ENCODE assay signal across 8 cellular contexts in the genomic region with DNA sequence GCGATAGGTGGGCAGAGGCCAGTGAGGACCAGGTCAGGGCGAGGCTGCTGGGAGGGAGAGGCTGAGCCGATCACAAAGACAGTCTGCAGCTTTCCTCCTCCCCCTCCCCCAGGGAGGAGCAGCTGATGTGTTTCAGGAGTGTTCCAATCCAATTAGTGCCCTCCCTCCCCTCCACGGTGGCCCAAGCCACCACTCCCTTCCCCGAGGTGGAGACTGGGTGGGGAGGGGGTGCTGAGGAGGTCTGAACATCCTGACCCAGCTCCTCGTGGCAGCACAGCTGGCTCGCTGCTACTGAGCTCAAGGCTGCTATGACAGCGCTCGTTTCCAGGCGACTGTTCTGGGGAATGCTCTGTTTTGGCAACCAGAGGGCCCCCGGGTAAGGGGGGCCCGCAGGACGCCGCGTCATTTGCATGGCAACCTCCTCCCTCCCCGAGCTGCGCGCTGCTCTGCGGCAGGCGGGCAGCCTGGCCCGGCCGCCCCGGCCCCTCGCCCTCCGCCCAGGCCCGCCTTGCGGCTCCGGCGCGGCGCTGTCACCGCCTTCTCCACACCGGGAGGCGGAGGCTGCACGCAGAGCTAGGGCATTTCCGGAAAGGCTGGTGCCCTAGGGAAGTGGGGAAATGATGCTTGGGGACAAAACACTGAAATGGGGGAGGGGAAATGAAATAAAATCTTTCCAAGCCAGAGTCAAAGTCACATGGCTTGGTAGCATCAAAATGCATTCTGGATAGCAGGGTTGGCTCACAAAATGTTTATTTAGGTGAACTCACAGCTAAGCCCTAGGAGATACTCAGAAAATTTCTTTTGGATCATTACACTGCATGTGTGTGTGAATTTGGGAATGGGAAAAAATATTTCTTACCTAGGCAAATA.
DNase-seq lines count a peak whose midpoint lies in the region; ATAC-seq and TF ChIP-seq lines count a peak whose summit lies in the region.

No MANE protein-coding gene starts in this region.

- TF ChIP-seq CTCF in HEK293 (tag by site-specific recombination; IDR thresholded peaks at IDR 0.05) (no peak), osteocyte (IDR thresholded peaks at IDR 0.05) (no peak), thoracic aorta (IDR thresholded peaks at IDR 0.05) (no peak)

- H3K4me1 Mint-ChIP-seq in activated naive CD8-positive, alpha-beta T cell treated with anti-CD3 and anti-CD28 coated beads, Interleukin-2, amount 10 ng/mL, durations not matched to agents 7 days and 5 days = peaks cover 35% of the 10 kb centered on the region
- peaks cover 28% of the 10 kb centered on the region for H3K4me1 Mint-ChIP-seq in osteocyte (ENCODE audit: unreplicated experiment)

- intact Hi-C loops in Right ventricle myocardium inferior (cut with DNase I) = loop anchor here (1.0 to 2.0 kb wide), 3 partner anchors 28 to 67 kb away; no protein-coding TSS in a partner anchor

- H3K36me3 Mint-ChIP-seq in activated naive CD8-positive, alpha-beta T cell treated with anti-CD3 and anti-CD28 coated beads, Interleukin-2, amount 10 ng/mL, durations not matched to agents 7 days and 5 days = no peaks in the 10 kb centered on the region
- H3K36me3 Mint-ChIP-seq in osteocyte (ENCODE audit: unreplicated experiment) = no peaks in the 10 kb centered on the region

- POLR2A ChIA-PET in HEK293 (lab: Yijun Ruan, JAX) = interaction anchor here (0.6 to 2.8 kb wide), 18 partner anchors 9 to 155 kb away, joined by 3 to 51 read pairs (median 5); a partner anchor contains a TSS
- POLR2A ChIA-PET in activated naive CD8-positive, alpha-beta T cell treated with anti-CD3 and anti-CD28 coated beads, Interleukin-2, amount 10 ng/mL, durations not matched to agents 7 days and 5 days (lab: Charles Lee) = interaction anchor here (0.6 to 3.0 kb wide), 6 partner anchors 44 to 74 kb away, joined by 3 to 19 read pairs (median 12); a partner anchor contains a TSS

- H3K4me3 ChIP-seq in HEK293 (ENCODE audit: low read depth, low read length) = peak overlapping the region; percentile 23
- H3K4me3 ChIP-seq in thoracic aorta = peak overlapping the region; percentile 67

- H3K27ac ChIP-seq in HEK293 (ENCODE audit: extremely low read depth, low read depth, low read length) (peak overlapping the region; percentile 79), thoracic aorta (peak overlapping the region; percentile 77 to 79)

- in situ Hi-C loops in G401 (cut with HindIII; ENCODE audit: low sequenced_read_pairs) = no loop called here

- no peaks in the 10 kb centered on the region for H3K27me3 Mint-ChIP-seq in activated naive CD8-positive, alpha-beta T cell treated with anti-CD3 and anti-CD28 coated beads, Interleukin-2, amount 10 ng/mL, durations not matched to agents 7 days and 5 days
- no peaks in the 10 kb centered on the region for H3K27me3 Mint-ChIP-seq in osteocyte (ENCODE audit: unreplicated experiment)

- ATAC-seq in activated naive CD8-positive, alpha-beta T cell treated with anti-CD3 and anti-CD28 coated beads, Interleukin-2, amount 10 ng/mL, durations not matched to agents 7 days and 5 days (ENCODE audit: low read depth) = peak; percentile 88
- ATAC-seq in Right ventricle myocardium inferior (peak; percentile 94), thoracic aorta (ENCODE audit: insufficient number of reproducible peaks, low FRiP score, low read depth) (peak; percentile 86)

- H3K9me3 ChIP-seq in HEK293 (ENCODE audit: control insufficient read depth, insufficient read depth, low read depth, low read length) (no peaks in the 10 kb centered on the region), thoracic aorta (no peaks in the 10 kb centered on the region)

- no peaks in the 10 kb centered on the region for H3K36me3 ChIP-seq in HEK293 (ENCODE audit: control insufficient read depth in 2 of 2, insufficient read depth in 1 of 2, low read length in 2 of 2)
- no peaks in the 10 kb centered on the region for H3K36me3 ChIP-seq in thoracic aorta

- CTCF ChIA-PET in HEK293 (lab: Yijun Ruan, JAX) = interaction anchor here (0.6 to 2.4 kb wide), 19 partner anchors 13 to 176 kb away, joined by 3 to 14 read pairs (median 4); a partner anchor contains a TSS

- H3K4me3 Mint-ChIP-seq in activated naive CD8-positive, alpha-beta T cell treated with anti-CD3 and anti-CD28 coated beads, Interleukin-2, amount 10 ng/mL, durations not matched to agents 7 days and 5 days = peak overlapping the region; percentile 60
- peak overlapping the region; percentile 66 for H3K4me3 Mint-ChIP-seq in osteocyte (ENCODE audit: unreplicated experiment)

- no peaks in the 10 kb centered on the region for H3K27me3 ChIP-seq in thoracic aorta (replicated peaks; ENCODE audit: insufficient read depth)

- H3K27ac Mint-ChIP-seq in activated naive CD8-positive, alpha-beta T cell treated with anti-CD3 and anti-CD28 coated beads, Interleukin-2, amount 10 ng/mL, durations not matched to agents 7 days and 5 days = peak overlapping the region; percentile 78
- H3K27ac Mint-ChIP-seq in osteocyte (ENCODE audit: unreplicated experiment) = peak overlapping the region; percentile 98

- DNase-seq in G401 (ENCODE audit: low spot score) (peak; percentile 90), NCI-H1048 (lab: John Stamatoyannopoulos, UW) (peak; percentile 57), SKM-1 treated with dmso at 0.1 percent for 144 hours (lab: John Stamatoyannopoulos, UW; ENCODE audit: unreplicated experiment) (peak; percentile 67), Right ventricle myocardium inferior (ENCODE audit: missing footprints) (peak; percentile 92), osteocyte (ENCODE audit: extremely low spot score, unreplicated experiment) (peak; percentile 96), thoracic aorta (ENCODE audit: low spot score) (peak; percentile 86)
- DNase-seq in activated naive CD8-positive, alpha-beta T cell treated with anti-CD3 and anti-CD28 coated beads, Interleukin-2, amount 10 ng/mL, durations not matched to agents 7 days and 5 days = peak; percentile 74

- no peaks in the 10 kb centered on the region for H3K9me3 Mint-ChIP-seq in activated naive CD8-positive, alpha-beta T cell treated with anti-CD3 and anti-CD28 coated beads, Interleukin-2, amount 10 ng/mL, durations not matched to agents 7 days and 5 days
- H3K9me3 Mint-ChIP-seq in osteocyte (ENCODE audit: unreplicated experiment) = no peaks in the 10 kb centered on the region

- peaks cover 26% of the 10 kb centered on the region for H3K4me1 ChIP-seq in HEK293 (ENCODE audit: control insufficient read depth, insufficient read depth, low read length)
- H3K4me1 ChIP-seq in thoracic aorta (ENCODE audit: control insufficient read depth in 1 of 2, low read depth in 2 of 2) = peaks cover 9 to 20% of the 10 kb centered on the region in 2 donors

TF ChIP-seq in HEK293, 187 proteins besides CTCF, POLR2A, EP300 and RAD21 (continues in another document):
- TF ChIP-seq, protein P1, sequence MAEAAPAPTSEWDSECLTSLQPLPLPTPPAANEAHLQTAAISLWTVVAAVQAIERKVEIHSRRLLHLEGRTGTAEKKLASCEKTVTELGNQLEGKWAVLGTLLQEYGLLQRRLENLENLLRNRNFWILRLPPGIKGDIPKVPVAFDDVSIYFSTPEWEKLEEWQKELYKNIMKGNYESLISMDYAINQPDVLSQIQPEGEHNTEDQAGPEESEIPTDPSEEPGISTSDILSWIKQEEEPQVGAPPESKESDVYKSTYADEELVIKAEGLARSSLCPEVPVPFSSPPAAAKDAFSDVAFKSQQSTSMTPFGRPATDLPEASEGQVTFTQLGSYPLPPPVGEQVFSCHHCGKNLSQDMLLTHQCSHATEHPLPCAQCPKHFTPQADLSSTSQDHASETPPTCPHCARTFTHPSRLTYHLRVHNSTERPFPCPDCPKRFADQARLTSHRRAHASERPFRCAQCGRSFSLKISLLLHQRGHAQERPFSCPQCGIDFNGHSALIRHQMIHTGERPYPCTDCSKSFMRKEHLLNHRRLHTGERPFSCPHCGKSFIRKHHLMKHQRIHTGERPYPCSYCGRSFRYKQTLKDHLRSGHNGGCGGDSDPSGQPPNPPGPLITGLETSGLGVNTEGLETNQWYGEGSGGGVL (tag by site-specific recombination; IDR thresholded peaks at IDR 0.05) = peak; percentile 91
- peak; percentile 94 for TF ChIP-seq KLF1 (tag by site-specific recombination; IDR thresholded peaks at IDR 0.05)
- TF ChIP-seq, protein P2, sequence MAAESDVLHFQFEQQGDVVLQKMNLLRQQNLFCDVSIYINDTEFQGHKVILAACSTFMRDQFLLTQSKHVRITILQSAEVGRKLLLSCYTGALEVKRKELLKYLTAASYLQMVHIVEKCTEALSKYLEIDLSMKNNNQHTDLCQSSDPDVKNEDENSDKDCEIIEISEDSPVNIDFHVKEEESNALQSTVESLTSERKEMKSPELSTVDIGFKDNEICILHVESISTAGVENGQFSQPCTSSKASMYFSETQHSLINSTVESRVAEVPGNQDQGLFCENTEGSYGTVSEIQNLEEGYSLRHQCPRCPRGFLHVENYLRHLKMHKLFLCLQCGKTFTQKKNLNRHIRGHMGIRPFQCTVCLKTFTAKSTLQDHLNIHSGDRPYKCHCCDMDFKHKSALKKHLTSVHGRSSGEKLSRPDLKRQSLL (tag by site-specific recombination; IDR thresholded peaks at IDR 0.05) = peak; percentile 62; the same call in 1 of the 2 replicates
- TF ChIP-seq, protein P3, sequence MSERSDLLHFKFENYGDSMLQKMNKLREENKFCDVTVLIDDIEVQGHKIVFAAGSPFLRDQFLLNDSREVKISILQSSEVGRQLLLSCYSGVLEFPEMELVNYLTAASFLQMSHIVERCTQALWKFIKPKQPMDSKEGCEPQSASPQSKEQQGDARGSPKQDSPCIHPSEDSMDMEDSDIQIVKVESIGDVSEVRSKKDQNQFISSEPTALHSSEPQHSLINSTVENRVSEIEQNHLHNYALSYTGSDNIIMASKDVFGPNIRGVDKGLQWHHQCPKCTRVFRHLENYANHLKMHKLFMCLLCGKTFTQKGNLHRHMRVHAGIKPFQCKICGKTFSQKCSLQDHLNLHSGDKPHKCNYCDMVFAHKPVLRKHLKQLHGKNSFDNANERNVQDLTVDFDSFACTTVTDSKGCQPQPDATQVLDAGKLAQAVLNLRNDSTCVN (tag by site-specific recombination; optimal IDR thresholded peaks at IDR 0.05) = peak; percentile 29
- peak; percentile 12 for TF ChIP-seq ZNF596 (tag by site-specific recombination; IDR thresholded peaks at IDR 0.05)
- TF ChIP-seq SP7 (tag by site-specific recombination; IDR thresholded peaks at IDR 0.05) = peak; percentile 66
- TF ChIP-seq ZNF571 (tag by site-specific recombination; IDR thresholded peaks at IDR 0.05) = no peak
- TF ChIP-seq, protein P4, sequence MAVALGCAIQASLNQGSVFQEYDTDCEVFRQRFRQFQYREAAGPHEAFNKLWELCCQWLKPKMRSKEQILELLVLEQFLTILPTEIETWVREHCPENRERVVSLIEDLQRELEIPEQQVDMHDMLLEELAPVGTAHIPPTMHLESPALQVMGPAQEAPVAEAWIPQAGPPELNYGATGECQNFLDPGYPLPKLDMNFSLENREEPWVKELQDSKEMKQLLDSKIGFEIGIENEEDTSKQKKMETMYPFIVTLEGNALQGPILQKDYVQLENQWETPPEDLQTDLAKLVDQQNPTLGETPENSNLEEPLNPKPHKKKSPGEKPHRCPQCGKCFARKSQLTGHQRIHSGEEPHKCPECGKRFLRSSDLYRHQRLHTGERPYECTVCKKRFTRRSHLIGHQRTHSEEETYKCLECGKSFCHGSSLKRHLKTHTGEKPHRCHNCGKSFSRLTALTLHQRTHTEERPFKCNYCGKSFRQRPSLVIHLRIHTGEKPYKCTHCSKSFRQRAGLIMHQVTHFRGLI (tag by site-specific recombination; IDR thresholded peaks at IDR 0.05) = no peak

Comparison
In these comparisons a context has a peak if more than half of its experiments do, and no peak if none do; other contexts are left out.
1. Peak in every context shown above with its lines: DNase-seq, ATAC-seq, H3K4me3 ChIP-seq and H3K27ac ChIP-seq.